In genomic region chr1:53061859-53062714, GRCh38 we compare ENCODE assay signal across 7 cellular contexts.
DNase-seq lines count a peak whose midpoint lies in the region; ATAC-seq lines count a peak whose summit lies in the region.

Gene PODN, plus strand, starts transcription at chr1:53062213. Its CDS starts 7,643 bp downstream, at chr1:53069856.

- peaks cover 83% of the 10 kb centered on the region for H3K27me3 ChIP-seq in HUES6 (ENCODE audit: control insufficient read depth, insufficient read depth, low read length)

- peaks cover 17% of the 10 kb centered on the region for H3K4me1 ChIP-seq in HUES6 (ENCODE audit: control insufficient read depth, insufficient read depth, low read length)

- no peak within 1 kb of the TSS for H3K27ac Mint-ChIP-seq in activated naive CD8-positive, alpha-beta T cell treated with anti-CD3 and anti-CD28 coated beads, Interleukin-2, amount 50 U/mL, for 24 hours

- ATAC-seq in activated naive CD8-positive, alpha-beta T cell treated with anti-CD3 and anti-CD28 coated beads, Interleukin-2, amount 50 U/mL, for 24 hours, result peak; percentile 35
- no peak for ATAC-seq in HG02623 (IDR thresholded peaks at IDR 0.05; ENCODE audit: unreplicated experiment)
- ATAC-seq in GM19328 (IDR thresholded peaks at IDR 0.05; ENCODE audit: unreplicated experiment), result no peak

- no peaks in the 10 kb centered on the region for H3K36me3 Mint-ChIP-seq in activated naive CD8-positive, alpha-beta T cell treated with anti-CD3 and anti-CD28 coated beads, Interleukin-2, amount 50 U/mL, for 24 hours (ENCODE audit: low read depth)

- H3K4me3 Mint-ChIP-seq in activated naive CD8-positive, alpha-beta T cell treated with anti-CD3 and anti-CD28 coated beads, Interleukin-2, amount 50 U/mL, for 24 hours, result peak within 1 kb of the TSS; percentile 40

- H3K4me3 ChIP-seq in HUES6 (ENCODE audit: low read depth, low read length) (peak within 1 kb of the TSS; percentile 62), iPS-11a (ENCODE audit: low read depth, low read length) (peak within 1 kb of the TSS; percentile 35), skeletal muscle cell (ENCODE audit: low read depth, low read length) (peak within 1 kb of the TSS; percentile 42)

- no peak for DNase-seq in activated naive CD8-positive, alpha-beta T cell treated with anti-CD3 and anti-CD28 coated beads, Interleukin-2, amount 50 U/mL, for 24 hours
- DNase-seq in skeletal muscle cell (ENCODE audit: low read depth) (no peak), T1000 (lab: John Stamatoyannopoulos, UW) (no peak)

- H3K27me3 Mint-ChIP-seq in activated naive CD8-positive, alpha-beta T cell treated with anti-CD3 and anti-CD28 coated beads, Interleukin-2, amount 50 U/mL, for 24 hours, result peaks cover 40% of the 10 kb centered on the region

- H3K9ac ChIP-seq in HUES6 (ENCODE audit: low read length), result no peak within 1 kb of the TSS

- H3K4me1 Mint-ChIP-seq in activated naive CD8-positive, alpha-beta T cell treated with anti-CD3 and anti-CD28 coated beads, Interleukin-2, amount 50 U/mL, for 24 hours, result peaks cover 4% of the 10 kb centered on the region

- H3K9me3 Mint-ChIP-seq in activated naive CD8-positive, alpha-beta T cell treated with anti-CD3 and anti-CD28 coated beads, Interleukin-2, amount 50 U/mL, for 24 hours, result no peaks in the 10 kb centered on the region

- no peaks in the 10 kb centered on the region for H3K9me3 ChIP-seq in HUES6 (ENCODE audit: control insufficient read depth, insufficient read depth, low read depth, low read length)

- H3K27ac ChIP-seq in HUES6 (ENCODE audit: low read depth, low read length), result no peak within 1 kb of the TSS

- no peaks in the 10 kb centered on the region for H3K36me3 ChIP-seq in HUES6 (ENCODE audit: control insufficient read depth, insufficient read depth, low read length)
